8 cellular contexts compared by ENCODE assay signal in genomic region chr10:5888843-5889623, GRCh38. TPM values are rescaled to one million over a fixed set of nuclear protein-coding genes. Genes with fewer than 3 reads are reported as not detected.
DNase-seq lines count a peak whose midpoint lies in the region; ATAC-seq, FAIRE-seq and TF ChIP-seq lines count a peak whose summit lies in the region.

No MANE protein-coding gene starts in this region.

- H3K4me3 ChIP-seq in H1 (ENCODE audit: extremely low read depth in 1 of 4, insufficient read depth in 2 of 4, low read depth in 3 of 4, low read length in 4 of 4), result peak overlapping the region; percentile 64 to 98 (median 72)
- peak overlapping the region; percentile 63 for H3K4me3 ChIP-seq in mononuclear cell (ENCODE audit: low read length)

- FAIRE-seq in H1 (lab: Jason Lieb, UNC), result no peak

- no peak overlapping the region for H3K18ac ChIP-seq in H1 (ENCODE audit: extremely low read depth, low read length)

- H3K36me3 Mint-ChIP-seq in activated CD4-positive, alpha-beta T cell treated with anti-CD3 and anti-CD28 coated beads, Interleukin-2, amount 10 ng/mL, durations not matched to agents 24 days and 14 days (ENCODE audit: low read depth), result peaks cover 43% of the 10 kb centered on the region

- no peaks in the 10 kb centered on the region for H3K27me3 ChIP-seq in H1 (replicated peaks in 1 of 4; ENCODE audit: control insufficient read depth in 3 of 4, extremely low read depth in 1 of 4, insufficient read depth in 3 of 4, low read length in 3 of 4)
- no peaks in the 10 kb centered on the region for H3K27me3 ChIP-seq in mononuclear cell (ENCODE audit: insufficient read depth, low read length)

- H3K14ac ChIP-seq in H1 (ENCODE audit: insufficient read length), result no peak overlapping the region

- no peak overlapping the region for H2AK5ac ChIP-seq in H1 (ENCODE audit: low read depth, low read length)

- TF ChIP-seq RAD21 in H1 (IDR thresholded peaks at IDR 0.05 in 1 of 2, conservative IDR thresholded peaks at IDR 0.05 in 1 of 2; ENCODE audit: low read depth in 2 of 2, low read length in 2 of 2), result no peak

- H3K4me1 ChIP-seq in H1 (replicated peaks in 1 of 4; ENCODE audit: control insufficient read depth in 3 of 4, insufficient read depth in 4 of 4, low read length in 3 of 4) (peaks cover 5 to 14% (median 5%) of the 10 kb centered on the region in 4 experiments; a peak in 6 of 7 replicates), mononuclear cell (ENCODE audit: insufficient read depth, low read length) (peaks cover 33% of the 10 kb centered on the region)

- H2BK15ac ChIP-seq in H1 (ENCODE audit: low read length), result no peak overlapping the region

- H3K9me3 ChIP-seq in H1 (ENCODE audit: insufficient read depth in 2 of 2, low read depth in 1 of 2, low read length in 1 of 2) (no peaks in the 10 kb centered on the region), mononuclear cell (ENCODE audit: low read depth, low read length) (no peaks in the 10 kb centered on the region)

- DNase-seq in ELF-1 (ENCODE audit: low read depth, low spot score), result peak; percentile 71
- DNase-seq in Kasumi-1 (lab: John Stamatoyannopoulos, UW), result peak; percentile 48 to 54
- DNase-seq in activated CD4-positive, alpha-beta T cell treated with anti-CD3 and anti-CD28 coated beads, Interleukin-2, amount 10 ng/mL, durations not matched to agents 24 days and 14 days, result peak; percentile 86
- DNase-seq in H1 (ENCODE audit: low read depth in 1 of 2, low spot score in 2 of 2), result peak in 1 of 2 experiments; percentile 84
- DNase-seq in stimulated activated naive CD4-positive, alpha-beta T cell (lab: John Stamatoyannopoulos, UW), result peak; percentile 8 to 51 (median 44)
- DNase-seq in mucosa of gallbladder (ENCODE audit: low spot score), result no peak

- no peaks in the 10 kb centered on the region for H3K9me3 Mint-ChIP-seq in activated CD4-positive, alpha-beta T cell treated with anti-CD3 and anti-CD28 coated beads, Interleukin-2, amount 10 ng/mL, durations not matched to agents 24 days and 14 days

- 0 out of 2 replicates have a peak overlapping the region, but pooled peaks have one; percentile 46 for H3K27ac ChIP-seq in H1 (ENCODE audit: low read depth, low read length)

- peak overlapping the region; percentile 97 for H4K8ac ChIP-seq in H1 (ENCODE audit: extremely low read depth, insufficient read depth, low read length)

- H3K36me3 ChIP-seq in H1 (ENCODE audit: control insufficient read depth in 2 of 4, insufficient read depth in 4 of 4, low read length in 3 of 4), result peaks cover 2 to 38% (median 10%) of the 10 kb centered on the region in 4 experiments; a peak in 6 of 8 replicates

- H4K5ac ChIP-seq in H1 (ENCODE audit: insufficient read length, low read depth, low read length), result peak overlapping the region; percentile 87

- peak overlapping the region; percentile 45; the same call in 1 of the 2 replicates for H2AFZ ChIP-seq in H1 (ENCODE audit: low read length)

- intact Hi-C loops in activated CD4-positive, alpha-beta T cell treated with anti-CD3 and anti-CD28 coated beads, Interleukin-2, amount 10 ng/mL, durations not matched to agents 24 days and 14 days (cut with micrococcal nuclease), result loop anchor here (5.0 kb wide), 2 partner anchors 163 to 197 kb away; no protein-coding TSS in a partner anchor

- H3K9ac ChIP-seq in H1 (replicated peaks in 1 of 4; ENCODE audit: extremely low read depth in 1 of 4, low read depth in 3 of 4, low read length in 3 of 4), result peak overlapping the region; percentile 52 to 78 (median 70)

- TF ChIP-seq CTCF in H1 (IDR thresholded peaks at IDR 0.05; ENCODE audit: control extremely low read depth in 1 of 3, insufficient read depth in 1 of 3, low read depth in 1 of 3, low read length in 3 of 3), result 0 out of 4 replicates have a peak, but pooled peaks of 1 of the 3 experiments have one; percentile 3

- no peak overlapping the region for H3K23ac ChIP-seq in H1 (ENCODE audit: insufficient read length)

- H4K91ac ChIP-seq in H1 (replicated peaks; ENCODE audit: insufficient read length, low read length), result peak overlapping the region; percentile 23

- H3K56ac ChIP-seq in H1 (replicated peaks; ENCODE audit: insufficient read length, low read depth, low read length), result peak overlapping the region; percentile 57

- no peak overlapping the region for H3K4ac ChIP-seq in H1 (replicated peaks; ENCODE audit: insufficient read length, low read depth, low read length)

- CTCF ChIA-PET in H1 (lab: Charles Lee; ENCODE audit: partially characterized antibody), result interaction anchor here (0.6 to 4.2 kb wide), 2 partner anchors 16 to 305 kb away, joined by 3 to 25 read pairs; no protein-coding TSS in a partner anchor

- H2BK5ac ChIP-seq in H1 (ENCODE audit: low read depth, low read length), result peak overlapping the region; percentile 68; the same call in 1 of the 2 replicates

- WGBS in H1 (ENCODE audit: extremely low coverage in 1 of 2, insufficient coverage in 1 of 2, insufficient read length in 1 of 2, insufficient replicate concordance in 2 of 2, low coverage in 1 of 2, low lambda C conversion rate in 2 of 2, missing lambda C conversion rate in 1 of 2), 2 experiments, result 3% methylated on average over 28 of the region's 80 CpGs; no CpG with 5 or more reads in 1 of the 2 experiments

- H3K4me3 Mint-ChIP-seq in activated CD4-positive, alpha-beta T cell treated with anti-CD3 and anti-CD28 coated beads, Interleukin-2, amount 10 ng/mL, durations not matched to agents 24 days and 14 days, result peak overlapping the region; percentile 87

- H3K23me2 ChIP-seq in H1 (ENCODE audit: low read depth, low read length), result peaks cover 13% of the 10 kb centered on the region

- POLR2A ChIA-PET in H1 (lab: Charles Lee; ENCODE audit: partially characterized antibody), result interaction anchor here (0.8 to 4.4 kb wide), 15 partner anchors 10 to 208 kb away, joined by 3 to 21 read pairs (median 4); partner anchors contain the start of gene GDI2

- TF ChIP-seq POLR2A in H1 (IDR thresholded peaks at IDR 0.05; ENCODE audit: control extremely low read depth in 1 of 2, low read depth in 2 of 2, low read length in 2 of 2), result peak in 1 of 2 experiments; percentile 49; a peak in 2 of 3 replicates

- H3K4me1 Mint-ChIP-seq in activated CD4-positive, alpha-beta T cell treated with anti-CD3 and anti-CD28 coated beads, Interleukin-2, amount 10 ng/mL, durations not matched to agents 24 days and 14 days, result peaks cover 38% of the 10 kb centered on the region

- no peaks in the 10 kb centered on the region for H3K27me3 Mint-ChIP-seq in activated CD4-positive, alpha-beta T cell treated with anti-CD3 and anti-CD28 coated beads, Interleukin-2, amount 10 ng/mL, durations not matched to agents 24 days and 14 days

- no peak overlapping the region for H2BK120ac ChIP-seq in H1 (replicated peaks; ENCODE audit: low read depth, low read length)

- no peak overlapping the region for H2BK20ac ChIP-seq in H1 (ENCODE audit: low read length)

- peaks cover 8 to 49% of the 10 kb centered on the region in 2 experiments for H3K79me2 ChIP-seq in H1 (ENCODE audit: control insufficient read depth in 1 of 2, insufficient read depth in 2 of 2, low read length in 2 of 2)

- H3K79me1 ChIP-seq in H1 (ENCODE audit: low read depth, low read length), result peaks cover 21% of the 10 kb centered on the region

- H3K27ac Mint-ChIP-seq in activated CD4-positive, alpha-beta T cell treated with anti-CD3 and anti-CD28 coated beads, Interleukin-2, amount 10 ng/mL, durations not matched to agents 24 days and 14 days, result peak overlapping the region; percentile 74

- peak; percentile 42 for ATAC-seq in GM21717 (IDR thresholded peaks at IDR 0.05; ENCODE audit: unreplicated experiment)

- peaks cover 9 to 19% of the 10 kb centered on the region in 2 experiments for H4K20me1 ChIP-seq in H1 (replicated peaks in 1 of 2; ENCODE audit: control insufficient read depth in 1 of 2, insufficient read depth in 2 of 2, low read length in 2 of 2)

- no peak overlapping the region for H2BK12ac ChIP-seq in H1 (ENCODE audit: low read depth, low read length)

- peak overlapping the region; percentile 96 to 100 for H3K4me2 ChIP-seq in H1 (ENCODE audit: insufficient read depth in 1 of 2, low read depth in 2 of 2, low read length in 2 of 2)

- TF ChIP-seq EP300 in H1 (IDR thresholded peaks at IDR 0.05; ENCODE audit: borderline replicate concordance in 1 of 2, low read depth in 2 of 2, low read length in 2 of 2), result no peak

TF ChIP-seq in H1, 55 proteins besides CTCF, POLR2A, EP300 and RAD21 (continues in another document):
- TF ChIP-seq CTBP2 (IDR thresholded peaks at IDR 0.05; ENCODE audit: borderline replicate concordance, insufficient read depth, insufficient read length, low read length) (no peak), POLR2AphosphoS5 (IDR thresholded peaks at IDR 0.05; ENCODE audit: low read depth, low read length) (peak; percentile 78; the same call in 1 of the 2 replicates), KDM4A (IDR thresholded peaks at IDR 0.05; ENCODE audit: low read depth, low read length, severe bottlenecking) (peak; percentile 84), JUN (IDR thresholded peaks at IDR 0.05; ENCODE audit: low read depth, low read length) (no peak)

RNA-seq across cellular contexts. Expression of gene ANKRD16, which starts 0.7 kb away (rescaled TPM):
- 10.8 and 12.2 TPM in 2 replicates for total RNA-seq in activated CD4-positive, alpha-beta T cell treated with anti-CD3 and anti-CD28 coated beads, Interleukin-2, amount 10 ng/mL, durations not matched to agents 24 days and 14 days
- 7.7 and 8.2 TPM in 2 replicates for total RNA-seq in H1 (2021; fragmentation: NEBNext Ultra II Directional; extraction: Animal tissue kit (Norgen Biotek cat#: 25700))
- polyA plus RNA-seq in H1 (2011; rRNA removed), result 12.7 and 14.2 TPM in 2 replicates
- polyA plus RNA-seq in H1 (2011; cell fraction: cytosol; rRNA removed), result 12.0 TPM
- polyA plus RNA-seq in H1 (2011; cell fraction: nucleus; rRNA removed), result 29.1 TPM
- 4.8 to 9.1 TPM (median 8.1 TPM) in 4 replicates for polyA plus RNA-seq in H1 (2012, experiment 1 of 2)
- polyA plus RNA-seq in H1 (2012, experiment 2 of 2), result 4.8 TPM
- 5.5 TPM for polyA plus RNA-seq in H1 (2013, experiment 1 of 2)
- 5.1 TPM for polyA plus RNA-seq in H1 (2013, experiment 2 of 2)
- polyA minus RNA-seq in H1 (2011; rRNA and poly(A)+ RNA removed), result 19.9 and 35.7 TPM in 2 replicates
- polyA minus RNA-seq in H1 (2011; cell fraction: cytosol; rRNA and poly(A)+ RNA removed), result 10.9 TPM
- 28.6 TPM for polyA minus RNA-seq in H1 (2011; cell fraction: nucleus; rRNA and poly(A)+ RNA removed)
- 2.0 TPM for total RNA-seq in mononuclear cell
- 9.4 TPM for total RNA-seq in mucosa of gallbladder

RNA-seq across cellular contexts. Expression of gene FBH1, which starts 1.0 kb away (rescaled TPM):
- total RNA-seq in activated CD4-positive, alpha-beta T cell treated with anti-CD3 and anti-CD28 coated beads, Interleukin-2, amount 10 ng/mL, durations not matched to agents 24 days and 14 days, result 58.4 and 62.9 TPM in 2 replicates
- total RNA-seq in H1 (2021; fragmentation: NEBNext Ultra II Directional; extraction: Animal tissue kit (Norgen Biotek cat#: 25700)), result 49.0 and 51.8 TPM in 2 replicates
- polyA plus RNA-seq in H1 (2011; rRNA removed), result 31.1 and 42.2 TPM in 2 replicates
- polyA plus RNA-seq in H1 (2011; cell fraction: cytosol; rRNA removed), result 40.1 TPM
- polyA plus RNA-seq in H1 (2011; cell fraction: nucleus; rRNA removed), result 131 TPM
- polyA plus RNA-seq in H1 (2012, experiment 1 of 2), result 34.3 to 44.6 TPM (median 42.2 TPM) in 4 replicates
- polyA plus RNA-seq in H1 (2012, experiment 2 of 2), result 10.6 TPM
- polyA plus RNA-seq in H1 (2013, experiment 1 of 2), result 23.4 TPM
- polyA plus RNA-seq in H1 (2013, experiment 2 of 2), result 22.8 TPM
- polyA minus RNA-seq in H1 (2011; rRNA and poly(A)+ RNA removed), result 125 TPM in 2 replicates
- 54.8 TPM for polyA minus RNA-seq in H1 (2011; cell fraction: cytosol; rRNA and poly(A)+ RNA removed)
- 104 TPM for polyA minus RNA-seq in H1 (2011; cell fraction: nucleus; rRNA and poly(A)+ RNA removed)
- total RNA-seq in mononuclear cell (36.5 TPM), mucosa of gallbladder (101 TPM)
